Comparison of ENCODE assay signal across 14 cellular contexts in genomic region chr22:40364431-40364830, GRCh38.
"Had no signal": no experiment of that assay in that cellular context is flagged by ENCODE, and none has a peak within 500 bp of the region (broad histone marks: within the 10 kb centered on the region; RNA-seq: fewer than 3 reads in every experiment).

No MANE protein-coding gene starts in this region.

- H3K4me1 ChIP-seq: foreskin keratinocyte, upper lobe of left lung had no signal

- H3K4me3 ChIP-seq: spleen, upper lobe of left lung had no signal

- H3K4me1 Mint-ChIP-seq: nephron had no signal

- H3K27ac Mint-ChIP-seq: activated CD4-positive, alpha-beta T cell treated with anti-CD3 and anti-CD28 coated beads, Interleukin-2, amount 10 ng/mL, durations not matched to agents 24 days and 14 days; nephron had no signal

- DNase-seq: activated CD4-positive, alpha-beta T cell treated with anti-CD3 and anti-CD28 coated beads, Interleukin-2, amount 10 ng/mL, durations not matched to agents 24 days and 14 days; activated naive CD4-positive, alpha-beta T cell treated with anti-CD3 and anti-CD28 coated beads, Interleukin-2, amount 50 U/mL, for 16 hours; activated T-cell treated with anti-CD3 and anti-CD28 coated beads, Interleukin-2, amount 50 U/mL, for 72 hours; aorta; foreskin keratinocyte; head of caudate nucleus; spleen; stimulated activated CD4-positive, alpha-beta T cell treated with anti-CD3 and anti-CD28 coated beads, Interleukin-1b, Interleukin-23, amount 100 ng/mL, for 48 hours; stimulated activated naive CD4-positive, alpha-beta T cell treated with Interleukin-2 at 50 U/mL for 16 hours; T1000; upper lobe of left lung; WERI-Rb-1 had no signal

- H3K9me3 Mint-ChIP-seq: activated CD4-positive, alpha-beta T cell treated with anti-CD3 and anti-CD28 coated beads, Interleukin-2, amount 10 ng/mL, durations not matched to agents 24 days and 14 days; activated T-cell treated with anti-CD3 and anti-CD28 coated beads, Interleukin-2, amount 50 U/mL, for 72 hours; nephron had no signal

- H3K27ac ChIP-seq: foreskin keratinocyte, spleen, upper lobe of left lung, WERI-Rb-1 had no signal

- H3K4me3 Mint-ChIP-seq: activated CD4-positive, alpha-beta T cell treated with anti-CD3 and anti-CD28 coated beads, Interleukin-2, amount 10 ng/mL, durations not matched to agents 24 days and 14 days; activated T-cell treated with anti-CD3 and anti-CD28 coated beads, Interleukin-2, amount 50 U/mL, for 72 hours; nephron had no signal

- H3K9me3 ChIP-seq: spleen, upper lobe of left lung had no signal

- ATAC-seq: activated T-cell treated with anti-CD3 and anti-CD28 coated beads, Interleukin-2, amount 50 U/mL, for 72 hours; foreskin keratinocyte; sciatic nerve had no signal

- H3K27me3 ChIP-seq: foreskin keratinocyte, spleen, upper lobe of left lung had no signal

- H3K27me3 Mint-ChIP-seq: activated CD4-positive, alpha-beta T cell treated with anti-CD3 and anti-CD28 coated beads, Interleukin-2, amount 10 ng/mL, durations not matched to agents 24 days and 14 days had no signal
